Comparison of ENCODE assay signal across 16 cellular contexts in genomic region chr1:3459051-3459908, GRCh38. TPM values are rescaled to one million over a fixed set of nuclear protein-coding genes. Genes with fewer than 3 reads are reported as not detected.
A peak's percentile ranks its signal among the peaks of the same experiment; 100 is the strongest.
DNase-seq lines count a peak whose midpoint lies in the region; FAIRE-seq and TF ChIP-seq lines count a peak whose summit lies in the region.
"Had no signal": no experiment of that assay in that cellular context is flagged by ENCODE, and none has a peak within 500 bp of the region (broad histone marks: within the 10 kb centered on the region; RNA-seq: fewer than 3 reads in every experiment).

No MANE protein-coding gene starts in this region.

- peak overlapping the region; percentile 89 for H3K27ac Mint-ChIP-seq in progenitor cell of endocrine pancreas
- H3K27ac Mint-ChIP-seq: activated CD8-positive, alpha-beta memory T cell treated with anti-CD3 and anti-CD28 coated beads, Interleukin-2, amount 10 ng/mL, durations not matched to agents 7 days and 5 days; effector memory CD8-positive, alpha-beta T cell had no signal

- H3K79me2 ChIP-seq in keratinocyte (ENCODE audit: control insufficient read depth, insufficient read depth, low read length) = no peaks in the 10 kb centered on the region

- POLR2A ChIA-PET in RWPE1 (lab: Yijun Ruan, JAX; ENCODE audit: low non-redundant PET) = no interaction called here

- H3K36me3 Mint-ChIP-seq in progenitor cell of endocrine pancreas (ENCODE audit: insufficient read depth) = no peaks in the 10 kb centered on the region
- H3K36me3 Mint-ChIP-seq: activated CD8-positive, alpha-beta memory T cell treated with anti-CD3 and anti-CD28 coated beads, Interleukin-2, amount 10 ng/mL, durations not matched to agents 7 days and 5 days had no signal

- in situ Hi-C loops in ACHN (cut with HindIII; ENCODE audit: low pct_ligation_motif_present, low pct_unique_long_range_greater_than_20kb, low sequenced_read_pairs) = no loop called here

- H4K20me1 ChIP-seq in keratinocyte (ENCODE audit: control insufficient read depth, extremely low read depth, insufficient read depth, low read length) = no peaks in the 10 kb centered on the region

- H3K27me3 Mint-ChIP-seq in progenitor cell of endocrine pancreas = no peaks in the 10 kb centered on the region

- peak overlapping the region; percentile 76 for H3K27ac ChIP-seq in RWPE1
- H3K27ac ChIP-seq in keratinocyte (ENCODE audit: control insufficient read depth, insufficient read depth, low read length) = no peak overlapping the region
- H3K27ac ChIP-seq: SK-N-MC had no signal

- CTCF ChIA-PET in RWPE1 (lab: Yijun Ruan, JAX) = interaction anchor here (0.7 to 1.5 kb wide), 2 partner anchors 13 to 15 kb away, joined by 3 to 6 read pairs; no protein-coding TSS in a partner anchor

- no peaks in the 10 kb centered on the region for H3K9me1 ChIP-seq in keratinocyte (ENCODE audit: control insufficient read depth, extremely low read depth, insufficient read depth, low read length)

- peaks cover 20% of the 10 kb centered on the region for H3K4me1 Mint-ChIP-seq in progenitor cell of endocrine pancreas (ENCODE audit: low read depth)
- H3K4me1 Mint-ChIP-seq: activated CD8-positive, alpha-beta memory T cell treated with anti-CD3 and anti-CD28 coated beads, Interleukin-2, amount 10 ng/mL, durations not matched to agents 7 days and 5 days had no signal

- dilution Hi-C loops in keratinocyte (cut with MboI; ENCODE audit: extremely low pct_ligation_motif_present, low sequenced_read_pairs) = no loop called here

- no peak overlapping the region for H3K4me3 Mint-ChIP-seq in progenitor cell of endocrine pancreas (ENCODE audit: low read depth)
- H3K4me3 Mint-ChIP-seq: activated CD8-positive, alpha-beta memory T cell treated with anti-CD3 and anti-CD28 coated beads, Interleukin-2, amount 10 ng/mL, durations not matched to agents 7 days and 5 days; effector memory CD8-positive, alpha-beta T cell had no signal

- peak; percentile 23 for DNase-seq in ACHN
- DNase-seq in RWPE1 (ENCODE audit: low spot score) = no peak
- DNase-seq in keratinocyte (ENCODE audit: low read depth, low spot score) = no peak
- no peak for DNase-seq in progenitor cell of endocrine pancreas (ENCODE audit: low spot score, unreplicated experiment)
- DNase-seq in activated effector memory CD4-positive, alpha-beta T cell treated with Interleukin-2 at 50 U/mL for 16 hours = no peak
- DNase-seq in NK-92 (lab: John Stamatoyannopoulos, UW; ENCODE audit: unreplicated experiment) = no peak
- no peak for DNase-seq in stimulated activated CD4-positive, alpha-beta T cell treated with anti-CD3 and anti-CD28 coated beads, Interleukin-12 subunit alpha, Interleukin-12 subunit beta, amount 100 ng/mL, for 4 hours
- DNase-seq in stimulated activated CD4-positive, alpha-beta T cell treated with anti-CD3 and anti-CD28 coated beads, Interleukin-4, amount 100 ng/mL, for 4 hours = no peak
- DNase-seq: activated CD4-positive, CD25-positive, alpha-beta regulatory T cell; activated CD8-positive, alpha-beta memory T cell treated with anti-CD3 and anti-CD28 coated beads, Interleukin-2, amount 10 ng/mL, durations not matched to agents 7 days and 5 days; effector memory CD8-positive, alpha-beta T cell; NCI-H1048 had no signal

- no peaks in the 10 kb centered on the region for H3K9me3 ChIP-seq in keratinocyte (ENCODE audit: control insufficient read depth, low read depth, low read length)

- peak overlapping the region; percentile 40 for H2AFZ ChIP-seq in keratinocyte (ENCODE audit: control insufficient read depth, low read length)

- FAIRE-seq in keratinocyte (lab: Jason Lieb, UNC) = no peak
- FAIRE-seq: bronchial epithelial cell, D721Med, K562 had no signal

- no peaks in the 10 kb centered on the region for H3K9me3 Mint-ChIP-seq in progenitor cell of endocrine pancreas (ENCODE audit: low read depth)
- H3K9me3 Mint-ChIP-seq: effector memory CD8-positive, alpha-beta T cell had no signal

- H3K27me3 ChIP-seq in keratinocyte (ENCODE audit: control insufficient read depth, extremely low read depth, insufficient read depth, low read length) = no peaks in the 10 kb centered on the region

- peak overlapping the region; percentile 47 for H3K9ac ChIP-seq in keratinocyte (ENCODE audit: control insufficient read depth, extremely low read depth, insufficient read depth, low read length)

- peak overlapping the region; percentile 74 for H3K4me2 ChIP-seq in keratinocyte (ENCODE audit: control insufficient read depth, extremely low read depth, insufficient read depth, low read depth, low read length)

- no peaks in the 10 kb centered on the region for H3K36me3 ChIP-seq in keratinocyte (ENCODE audit: control insufficient read depth in 2 of 2, extremely low read depth in 1 of 2, insufficient read depth in 2 of 2, low read length in 2 of 2)

- H3K4me1 ChIP-seq in keratinocyte (ENCODE audit: control insufficient read depth, extremely low read depth, insufficient read depth, low read length) = peaks cover 31% of the 10 kb centered on the region

- TF ChIP-seq CTCF in RWPE1 (conservative IDR thresholded peaks at IDR 0.05; ENCODE audit: low read depth) (no peak), keratinocyte (optimal IDR thresholded peaks at IDR 0.05 in 1 of 3, IDR thresholded peaks at IDR 0.05 in 1 of 3, conservative IDR thresholded peaks at IDR 0.05 in 1 of 3; ENCODE audit: extremely low read depth in 1 of 3, insufficient read depth in 2 of 3, low read length in 3 of 3) (no peak), progenitor cell of endocrine pancreas (IDR thresholded peaks at IDR 0.05; ENCODE audit: unreplicated experiment) (no peak)

- H3K4me3 ChIP-seq in keratinocyte (ENCODE audit: control insufficient read depth in 2 of 3, extremely low read depth in 1 of 3, insufficient read depth in 2 of 3, low read depth in 1 of 3, low read length in 3 of 3) = no peak overlapping the region
- H3K4me3 ChIP-seq: K562, SK-N-MC had no signal

RNA-seq across cellular contexts. Expression of gene ARHGEF16, which starts 4.8 kb away (rescaled TPM):
- 5.0 to 9.6 TPM (median 6.2 TPM) in 3 replicates for polyA plus RNA-seq in keratinocyte
- polyA plus RNA-seq in keratinocyte (2011; ENCODE audit: low read depth) = 4.1 TPM
- 4.6 and 6.9 TPM in 2 replicates for polyA plus RNA-seq in keratinocyte (2011; cell fraction: cytosol; rRNA removed)
- polyA plus RNA-seq in keratinocyte (2011; cell fraction: nucleus; rRNA removed) = 17.5 and 18.1 TPM in 2 replicates
- polyA plus RNA-seq in keratinocyte (2012; ENCODE audit: low replicate concordance) = 5.6 and 6.0 TPM in 2 replicates
- polyA minus RNA-seq in keratinocyte = 11.0 to 12.7 TPM (median 11.2 TPM) in 3 replicates
- polyA minus RNA-seq in keratinocyte (2011; cell fraction: cytosol; rRNA and poly(A)+ RNA removed) = 10.7 TPM
- 7.8 and 9.0 TPM in 2 replicates for polyA minus RNA-seq in keratinocyte (2011; cell fraction: nucleus; rRNA and poly(A)+ RNA removed)
- 60.5 and 63.6 TPM in 2 replicates for total RNA-seq in progenitor cell of endocrine pancreas
- total RNA-seq: activated CD8-positive, alpha-beta memory T cell treated with anti-CD3 and anti-CD28 coated beads, Interleukin-2, amount 10 ng/mL, durations not matched to agents 7 days and 5 days had no signal
